31 cellular contexts compared by ENCODE assay signal in the genomic region with DNA sequence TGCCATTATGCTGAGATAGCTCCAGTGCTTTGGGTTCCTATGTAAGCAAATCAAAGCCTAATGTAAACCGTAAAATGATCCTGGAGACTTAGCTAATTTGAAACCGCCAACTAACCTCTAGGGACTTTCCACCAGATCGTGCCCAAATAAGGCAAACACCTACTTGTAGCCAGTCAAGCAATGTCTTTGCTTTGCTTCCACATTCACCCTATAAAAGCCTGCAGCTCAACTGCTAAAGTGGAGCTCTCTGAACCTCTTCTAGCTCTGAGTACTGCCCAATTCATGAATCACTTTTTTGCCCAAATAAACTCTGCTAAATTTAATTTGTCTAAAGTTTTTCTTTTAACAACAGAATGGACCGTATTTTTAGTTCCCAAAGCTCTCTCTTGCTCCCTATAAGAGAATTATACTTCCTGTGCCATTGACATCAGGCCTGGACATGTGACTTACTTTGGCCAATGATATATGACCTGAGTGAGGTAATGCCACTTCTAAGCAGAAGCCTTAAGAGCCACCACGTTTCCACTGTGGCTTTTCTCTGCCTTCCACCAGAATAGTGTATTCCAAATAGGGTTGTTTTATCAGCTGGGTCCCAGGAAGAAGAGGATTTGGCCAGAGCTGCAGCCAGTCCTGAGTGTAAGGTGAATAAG. TPM values are rescaled to one million over a fixed set of nuclear protein-coding genes. Genes with fewer than 3 reads are reported as not detected.
A peak's percentile ranks its signal among the peaks of the same experiment; 100 is the strongest.
DNase-seq lines count a peak whose midpoint lies in the region; ATAC-seq, FAIRE-seq and TF ChIP-seq lines count a peak whose summit lies in the region.
"Had no signal": no experiment of that assay in that cellular context is flagged by ENCODE, and none has a peak within 500 bp of the region (broad histone marks: within the 10 kb centered on the region; RNA-seq: fewer than 3 reads in every experiment).

No MANE protein-coding gene starts in this region.

- no peak overlapping the region for H2BK5ac ChIP-seq in H1 (ENCODE audit: low read depth, low read length)

- H3K36me3 ChIP-seq in GM06990 (ENCODE audit: control insufficient read depth, insufficient read depth, low read length) (no peaks in the 10 kb centered on the region), H1 (ENCODE audit: control insufficient read depth in 2 of 4, insufficient read depth in 4 of 4, low read length in 3 of 4) (no peaks in the 10 kb centered on the region)
- H3K36me3 ChIP-seq: breast epithelium, HAP-1, Peyer's patch had no signal

- no peak overlapping the region for H4K5ac ChIP-seq in H1 (ENCODE audit: insufficient read length, low read depth, low read length)

- TF ChIP-seq CTCF in GM06990 (IDR thresholded peaks at IDR 0.05; ENCODE audit: insufficient read depth, low read length, poor library complexity, severe bottlenecking) (no peak), H1 (IDR thresholded peaks at IDR 0.05; ENCODE audit: control extremely low read depth in 1 of 3, insufficient read depth in 1 of 3, low read depth in 1 of 3, low read length in 3 of 3) (no peak)

- H3K23ac ChIP-seq in H1 (ENCODE audit: insufficient read length): no peak overlapping the region

- in situ Hi-C loops in Caki2 (cut with HindIII; ENCODE audit: low pct_unique_long_range_greater_than_20kb, low sequenced_read_pairs): no loop called here
- in situ Hi-C loops in ACHN (cut with HindIII; ENCODE audit: low pct_ligation_motif_present, low pct_unique_long_range_greater_than_20kb, low sequenced_read_pairs): no loop called here

- no peaks in the 10 kb centered on the region for H3K4me1 ChIP-seq in H1 (replicated peaks in 1 of 4; ENCODE audit: control insufficient read depth in 3 of 4, insufficient read depth in 4 of 4, low read length in 3 of 4)
- H3K4me1 ChIP-seq: breast epithelium, HAP-1, Peyer's patch had no signal

- H3K27me3 ChIP-seq in GM06990 (replicated peaks; ENCODE audit: control insufficient read depth, insufficient read depth, low read length) (no peaks in the 10 kb centered on the region), H1 (replicated peaks in 1 of 4; ENCODE audit: control insufficient read depth in 3 of 4, extremely low read depth in 1 of 4, insufficient read depth in 3 of 4, low read length in 3 of 4) (no peaks in the 10 kb centered on the region)
- H3K27me3 ChIP-seq: breast epithelium, Peyer's patch had no signal

- DNase-seq in Caki2 (ENCODE audit: low read depth): peak; percentile 23
- DNase-seq in GM06990 (ENCODE audit: extremely low read depth, insufficient read length): peak; percentile 10
- DNase-seq in NAMALWA (ENCODE audit: low spot score): peak; percentile 40
- DNase-seq in H1 (ENCODE audit: low read depth in 1 of 2, low spot score in 2 of 2): no peak
- DNase-seq in ACHN: no peak
- DNase-seq in dedifferentiated amniotic fluid mesenchymal stem cell (ENCODE audit: extremely low spot score): no peak
- DNase-seq: activated CD4-positive, CD25-positive, alpha-beta regulatory T cell treated with anti-CD3 and anti-CD28 coated beads, Interleukin-2, amount 50 U/mL, for 72 hours; activated CD8-positive, alpha-beta memory T cell treated with anti-CD3 and anti-CD28 coated beads for 24 hours; activated effector memory CD4-positive, alpha-beta T cell treated with Interleukin-2 at 50 U/mL for 16 hours; activated T-cell treated with anti-CD3 and anti-CD28 coated beads for 4 hours; anterior cingulate cortex; COR-L47; DND-41; effector CD4-positive, alpha-beta T cell; GF-D8; mesenchymal stem cell; NCI-H1092 treated with DMSO at 0.1 percent for 48 hours; NCI-H1694 treated with DMSO at 0.1 percent for 48 hours; NCI-H226; NCI-H774; Peyer's patch; SHP77 treated with DMSO at 0.1 percent for 48 hours; stimulated activated CD4-positive, alpha-beta T cell treated with anti-CD3 and anti-CD28 coated beads, Interleukin-15, amount 100 ng/mL, for 24 hours; stimulated activated CD4-positive, alpha-beta T cell treated with anti-CD3 and anti-CD28 coated beads, Interleukin-4, amount 100 ng/mL, for 4 hours; trophoblast cell had no signal

- 78% methylated on average over 5 of the region's 5 CpGs; no CpG with 5 or more reads in 1 of the 2 experiments for WGBS in H1 (ENCODE audit: extremely low coverage in 1 of 2, insufficient coverage in 1 of 2, insufficient read length in 1 of 2, insufficient replicate concordance in 2 of 2, low coverage in 1 of 2, low lambda C conversion rate in 2 of 2, missing lambda C conversion rate in 1 of 2), 2 experiments

- no peaks in the 10 kb centered on the region for H3K79me1 ChIP-seq in H1 (ENCODE audit: low read depth, low read length)

- no peak overlapping the region for H2BK20ac ChIP-seq in H1 (ENCODE audit: low read length)

- H2BK120ac ChIP-seq in H1 (replicated peaks; ENCODE audit: low read depth, low read length): no peak overlapping the region

- no peak overlapping the region for H3K4me3 ChIP-seq in GM06990 (replicated peaks; ENCODE audit: low read depth, low read length)
- H3K4me3 ChIP-seq in H1 (ENCODE audit: extremely low read depth in 1 of 4, insufficient read depth in 2 of 4, low read depth in 3 of 4, low read length in 4 of 4): no peak overlapping the region
- H3K4me3 ChIP-seq: breast epithelium, HAP-1, Peyer's patch had no signal

- no peak for FAIRE-seq in H1 (lab: Jason Lieb, UNC)
- FAIRE-seq: islet of Langerhans had no signal

- H2AFZ ChIP-seq in H1 (ENCODE audit: low read length): no peak overlapping the region

- no peaks in the 10 kb centered on the region for H3K79me2 ChIP-seq in H1 (ENCODE audit: control insufficient read depth in 1 of 2, insufficient read depth in 2 of 2, low read length in 2 of 2)

- H4K8ac ChIP-seq in H1 (ENCODE audit: extremely low read depth, insufficient read depth, low read length): no peak overlapping the region

- no peak overlapping the region for H3K4ac ChIP-seq in H1 (replicated peaks; ENCODE audit: insufficient read length, low read depth, low read length)

- no peak for TF ChIP-seq EP300 in H1 (IDR thresholded peaks at IDR 0.05; ENCODE audit: borderline replicate concordance in 1 of 2, low read depth in 2 of 2, low read length in 2 of 2)

- no peak overlapping the region for H2AK5ac ChIP-seq in H1 (ENCODE audit: low read depth, low read length)

- H3K23me2 ChIP-seq in H1 (ENCODE audit: low read depth, low read length): no peaks in the 10 kb centered on the region; the same call in 1 of the 2 replicates

- H2BK15ac ChIP-seq in H1 (ENCODE audit: low read length): no peak overlapping the region

- no peak for TF ChIP-seq RAD21 in H1 (IDR thresholded peaks at IDR 0.05 in 1 of 2, conservative IDR thresholded peaks at IDR 0.05 in 1 of 2; ENCODE audit: low read depth in 2 of 2, low read length in 2 of 2)

- H4K20me1 ChIP-seq in H1 (replicated peaks in 1 of 2; ENCODE audit: control insufficient read depth in 1 of 2, insufficient read depth in 2 of 2, low read length in 2 of 2): no peaks in the 10 kb centered on the region

- H3K14ac ChIP-seq in H1 (ENCODE audit: insufficient read length): no peak overlapping the region

- no peak overlapping the region for H3K56ac ChIP-seq in H1 (replicated peaks; ENCODE audit: insufficient read length, low read depth, low read length)

- H3K18ac ChIP-seq in H1 (ENCODE audit: extremely low read depth, low read length): no peak overlapping the region

- CTCF ChIA-PET in H1 (lab: Charles Lee; ENCODE audit: partially characterized antibody): interaction anchor here (1.1 to 2.6 kb wide), 2 partner anchors 12 to 25 kb away, joined by 3 to 11 read pairs; no protein-coding TSS in a partner anchor

- no peak for ATAC-seq in GM18502 (IDR thresholded peaks at IDR 0.05; ENCODE audit: poor library complexity, unreplicated experiment)
- ATAC-seq: left lobe of liver had no signal

- TF ChIP-seq POLR2A in H1 (IDR thresholded peaks at IDR 0.05; ENCODE audit: control extremely low read depth in 1 of 2, low read depth in 2 of 2, low read length in 2 of 2): no peak

- H3K9ac ChIP-seq in H1 (replicated peaks in 1 of 4; ENCODE audit: extremely low read depth in 1 of 4, low read depth in 3 of 4, low read length in 3 of 4): no peak overlapping the region

- H3K4me2 ChIP-seq in H1 (ENCODE audit: insufficient read depth in 1 of 2, low read depth in 2 of 2, low read length in 2 of 2): no peak overlapping the region

- peaks cover 3 to 7% of the 10 kb centered on the region in 2 experiments; a peak in 2 of 4 replicates for H3K9me3 ChIP-seq in H1 (ENCODE audit: insufficient read depth in 2 of 2, low read depth in 1 of 2, low read length in 1 of 2)
- H3K9me3 ChIP-seq: HAP-1, Peyer's patch had no signal

- POLR2A ChIA-PET in H1 (lab: Charles Lee; ENCODE audit: partially characterized antibody): no interaction called here

- no peak overlapping the region for H3K27ac ChIP-seq in H1 (ENCODE audit: low read depth, low read length)
- H3K27ac ChIP-seq: breast epithelium, C4-2B, Peyer's patch had no signal

- H4K91ac ChIP-seq in H1 (replicated peaks; ENCODE audit: insufficient read length, low read length): no peak overlapping the region

- H2BK12ac ChIP-seq in H1 (ENCODE audit: low read depth, low read length): no peak overlapping the region

TF ChIP-seq in H1, 55 proteins besides CTCF, POLR2A, EP300 and RAD21 (continues in another document):
- TF ChIP-seq SRF (IDR thresholded peaks at IDR 0.05; ENCODE audit: low read depth, low read length): peak; percentile 92

RNA-seq across cellular contexts. Expression of a gene that starts 34.8 kb away (rescaled TPM):
- 58.2 and 79.3 TPM in 2 replicates for total RNA-seq in Caki2 (2014; rRNA removed; shearing (Covaris generic); ENCODE audit: low replicate concordance)
- 106 and 118 TPM in 2 replicates for total RNA-seq in H1 (2021; fragmentation: NEBNext Ultra II Directional; extraction: Animal tissue kit (Norgen Biotek cat#: 25700))
- polyA plus RNA-seq in H1 (2011; rRNA removed): 159 and 326 TPM in 2 replicates
- 81.8 TPM for polyA plus RNA-seq in H1 (2011; cell fraction: cytosol; rRNA removed)
- 51.4 TPM for polyA plus RNA-seq in H1 (2011; cell fraction: nucleus; rRNA removed)
- polyA plus RNA-seq in H1 (2012, experiment 1 of 2): 99.6 to 132 TPM (median 109 TPM) in 4 replicates
- polyA plus RNA-seq in H1 (2012, experiment 2 of 2): 90.3 TPM
- 42.6 TPM for polyA plus RNA-seq in H1 (2013, experiment 1 of 2)
- 45.6 TPM for polyA plus RNA-seq in H1 (2013, experiment 2 of 2)
- polyA minus RNA-seq in H1 (2011; rRNA and poly(A)+ RNA removed): 76.1 and 76.9 TPM in 2 replicates
- polyA minus RNA-seq in H1 (2011; cell fraction: cytosol; rRNA and poly(A)+ RNA removed): 30.3 TPM
- 33.9 TPM for polyA minus RNA-seq in H1 (2011; cell fraction: nucleus; rRNA and poly(A)+ RNA removed)

Comparison
In these comparisons a context has a peak if more than half of its experiments do, and no peak if none do; other contexts are left out.
1. DNase-seq: peak in Caki2 (single experiment), GM06990 (single experiment) and NAMALWA (single experiment); none in H1 (0 of 2), ACHN (single experiment) and dedifferentiated amniotic fluid mesenchymal stem cell (single experiment).